In the genomic region with DNA sequence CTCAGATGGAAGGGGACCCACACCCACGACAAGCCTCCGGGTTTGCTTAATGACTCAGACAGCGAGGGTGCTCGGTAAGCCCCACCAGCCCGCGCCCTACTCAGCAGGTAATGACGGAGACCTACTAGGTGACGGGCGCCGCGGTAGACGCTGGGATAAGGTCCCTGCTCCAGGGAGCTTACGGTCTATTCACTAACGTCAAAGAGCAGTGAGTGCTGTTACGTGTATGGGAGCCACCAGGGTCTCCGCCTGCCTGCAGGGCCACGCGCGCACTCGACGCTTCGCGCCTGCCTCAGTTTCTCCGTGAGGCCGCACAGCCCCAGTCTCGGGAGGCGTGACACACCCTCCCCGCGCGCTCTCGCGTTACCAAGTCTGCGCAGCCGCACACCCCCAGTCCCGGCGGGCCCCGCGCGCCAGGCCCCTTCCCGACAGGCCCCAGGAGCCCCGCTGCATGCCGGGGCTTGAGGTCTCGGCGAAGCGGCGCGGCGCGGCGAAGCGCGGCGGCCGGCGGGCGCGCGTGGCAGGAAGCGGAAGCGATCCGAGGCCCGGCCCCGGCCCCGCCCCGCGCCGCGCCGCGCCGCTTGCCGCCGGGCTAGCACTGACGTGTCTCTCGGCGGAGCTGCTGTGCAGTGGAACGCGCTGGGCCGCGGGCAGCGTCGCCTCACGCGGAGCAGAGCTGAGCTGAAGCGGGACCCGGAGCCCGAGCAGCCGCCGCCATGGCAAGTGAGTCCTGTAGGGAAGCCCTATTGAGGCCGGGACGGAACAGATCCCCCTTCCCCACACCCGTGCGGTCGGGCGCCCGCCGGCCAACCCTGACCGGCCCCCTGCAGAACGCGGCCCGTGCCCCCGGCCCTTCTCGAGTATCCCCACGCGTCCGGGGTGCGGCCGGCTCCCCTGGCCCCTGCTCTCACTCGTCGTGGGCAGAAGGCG, we compare ENCODE assay signal across 1 cellular context.
A peak's percentile ranks its signal among the peaks of the same experiment; 100 is the strongest.
TF ChIP-seq lines count a peak whose summit lies in the region.

A gene (plus strand): TSS at position 601 of the 930 bp plus-strand sequence. CDS start 116 bp downstream, at position 717.

TF ChIP-seq in HepG2, 621 proteins besides CTCF, POLR2A, EP300 and RAD21 (continued from another document and continues in another):
- TF ChIP-seq, protein P1, sequence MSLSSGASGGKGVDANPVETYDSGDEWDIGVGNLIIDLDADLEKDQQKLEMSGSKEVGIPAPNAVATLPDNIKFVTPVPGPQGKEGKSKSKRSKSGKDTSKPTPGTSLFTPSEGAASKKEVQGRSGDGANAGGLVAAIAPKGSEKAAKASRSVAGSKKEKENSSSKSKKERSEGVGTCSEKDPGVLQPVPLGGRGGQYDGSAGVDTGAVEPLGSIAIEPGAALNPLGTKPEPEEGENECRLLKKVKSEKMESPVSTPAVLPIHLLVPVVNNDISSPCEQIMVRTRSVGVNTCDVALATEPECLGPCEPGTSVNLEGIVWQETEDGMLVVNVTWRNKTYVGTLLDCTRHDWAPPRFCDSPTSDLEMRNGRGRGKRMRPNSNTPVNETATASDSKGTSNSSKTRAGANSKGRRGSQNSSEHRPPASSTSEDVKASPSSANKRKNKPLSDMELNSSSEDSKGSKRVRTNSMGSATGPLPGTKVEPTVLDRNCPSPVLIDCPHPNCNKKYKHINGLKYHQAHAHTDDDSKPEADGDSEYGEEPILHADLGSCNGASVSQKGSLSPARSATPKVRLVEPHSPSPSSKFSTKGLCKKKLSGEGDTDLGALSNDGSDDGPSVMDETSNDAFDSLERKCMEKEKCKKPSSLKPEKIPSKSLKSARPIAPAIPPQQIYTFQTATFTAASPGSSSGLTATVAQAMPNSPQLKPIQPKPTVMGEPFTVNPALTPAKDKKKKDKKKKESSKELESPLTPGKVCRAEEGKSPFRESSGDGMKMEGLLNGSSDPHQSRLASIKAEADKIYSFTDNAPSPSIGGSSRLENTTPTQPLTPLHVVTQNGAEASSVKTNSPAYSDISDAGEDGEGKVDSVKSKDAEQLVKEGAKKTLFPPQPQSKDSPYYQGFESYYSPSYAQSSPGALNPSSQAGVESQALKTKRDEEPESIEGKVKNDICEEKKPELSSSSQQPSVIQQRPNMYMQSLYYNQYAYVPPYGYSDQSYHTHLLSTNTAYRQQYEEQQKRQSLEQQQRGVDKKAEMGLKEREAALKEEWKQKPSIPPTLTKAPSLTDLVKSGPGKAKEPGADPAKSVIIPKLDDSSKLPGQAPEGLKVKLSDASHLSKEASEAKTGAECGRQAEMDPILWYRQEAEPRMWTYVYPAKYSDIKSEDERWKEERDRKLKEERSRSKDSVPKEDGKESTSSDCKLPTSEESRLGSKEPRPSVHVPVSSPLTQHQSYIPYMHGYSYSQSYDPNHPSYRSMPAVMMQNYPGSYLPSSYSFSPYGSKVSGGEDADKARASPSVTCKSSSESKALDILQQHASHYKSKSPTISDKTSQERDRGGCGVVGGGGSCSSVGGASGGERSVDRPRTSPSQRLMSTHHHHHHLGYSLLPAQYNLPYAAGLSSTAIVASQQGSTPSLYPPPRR (CRISPR knock-in tag; IDR thresholded peaks at IDR 0.05; ENCODE audit: borderline replicate concordance): peak; percentile 20; the same call in 1 of the 2 replicates
- TF ChIP-seq ZNF430 (CRISPR knock-in tag; IDR thresholded peaks at IDR 0.05): 0 out of 2 replicates have a peak, but pooled peaks have one; percentile 65
- no peak for TF ChIP-seq RAD51 (IDR thresholded peaks at IDR 0.05; ENCODE audit: borderline replicate concordance)
- TF ChIP-seq, protein P2, sequence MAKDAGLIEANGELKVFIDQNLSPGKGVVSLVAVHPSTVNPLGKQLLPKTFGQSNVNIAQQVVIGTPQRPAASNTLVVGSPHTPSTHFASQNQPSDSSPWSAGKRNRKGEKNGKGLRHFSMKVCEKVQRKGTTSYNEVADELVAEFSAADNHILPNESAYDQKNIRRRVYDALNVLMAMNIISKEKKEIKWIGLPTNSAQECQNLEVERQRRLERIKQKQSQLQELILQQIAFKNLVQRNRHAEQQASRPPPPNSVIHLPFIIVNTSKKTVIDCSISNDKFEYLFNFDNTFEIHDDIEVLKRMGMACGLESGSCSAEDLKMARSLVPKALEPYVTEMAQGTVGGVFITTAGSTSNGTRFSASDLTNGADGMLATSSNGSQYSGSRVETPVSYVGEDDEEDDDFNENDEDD (CRISPR knock-in tag; IDR thresholded peaks at IDR 0.05; ENCODE audit: borderline replicate concordance): peak; percentile 81; the same call in 1 of the 2 replicates
- 0 out of 2 replicates have a peak, but pooled peaks have one; percentile 20 for TF ChIP-seq ZSCAN20 (CRISPR knock-in tag; IDR thresholded peaks at IDR 0.05; ENCODE audit: borderline replicate concordance)
- TF ChIP-seq ZNF124 (CRISPR knock-in tag; IDR thresholded peaks at IDR 0.05): 0 out of 2 replicates have a peak, but pooled peaks have one; percentile 16
- TF ChIP-seq MED1 (CRISPR knock-in tag; IDR thresholded peaks at IDR 0.05): peak; percentile 47
- TF ChIP-seq ZNF747 (CRISPR knock-in tag; IDR thresholded peaks at IDR 0.05; ENCODE audit: borderline replicate concordance): peak; percentile 77; the same call in 1 of the 2 replicates
- TF ChIP-seq, protein P3, sequence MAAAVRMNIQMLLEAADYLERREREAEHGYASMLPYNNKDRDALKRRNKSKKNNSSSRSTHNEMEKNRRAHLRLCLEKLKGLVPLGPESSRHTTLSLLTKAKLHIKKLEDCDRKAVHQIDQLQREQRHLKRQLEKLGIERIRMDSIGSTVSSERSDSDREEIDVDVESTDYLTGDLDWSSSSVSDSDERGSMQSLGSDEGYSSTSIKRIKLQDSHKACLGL (CRISPR knock-in tag; IDR thresholded peaks at IDR 0.05): peak; percentile 88
- no peak for TF ChIP-seq RXRB (CRISPR knock-in tag; IDR thresholded peaks at IDR 0.05; ENCODE audit: borderline replicate concordance)
- no peak for TF ChIP-seq SRSF1 (optimal IDR thresholded peaks at IDR 0.05; ENCODE audit: low read depth, low read length)
- peak; percentile 44; the same call in 1 of the 2 replicates for TF ChIP-seq ZNF572 (CRISPR knock-in tag; IDR thresholded peaks at IDR 0.05)
- no peak for TF ChIP-seq TCF7 (IDR thresholded peaks at IDR 0.05; ENCODE audit: low read depth)
- TF ChIP-seq, protein P4, sequence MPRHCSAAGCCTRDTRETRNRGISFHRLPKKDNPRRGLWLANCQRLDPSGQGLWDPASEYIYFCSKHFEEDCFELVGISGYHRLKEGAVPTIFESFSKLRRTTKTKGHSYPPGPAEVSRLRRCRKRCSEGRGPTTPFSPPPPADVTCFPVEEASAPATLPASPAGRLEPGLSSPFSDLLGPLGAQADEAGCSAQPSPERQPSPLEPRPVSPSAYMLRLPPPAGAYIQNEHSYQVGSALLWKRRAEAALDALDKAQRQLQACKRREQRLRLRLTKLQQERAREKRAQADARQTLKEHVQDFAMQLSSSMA (CRISPR knock-in tag; IDR thresholded peaks at IDR 0.05): no peak
- peak; percentile 93 for TF ChIP-seq KDM5B (CRISPR knock-in tag; IDR thresholded peaks at IDR 0.05; ENCODE audit: borderline replicate concordance)
- peak; percentile 80 for TF ChIP-seq DMAP1 (CRISPR knock-in tag; IDR thresholded peaks at IDR 0.05)
- TF ChIP-seq NFE2L1 (CRISPR knock-in tag; IDR thresholded peaks at IDR 0.05; ENCODE audit: borderline replicate concordance): peak; percentile 77; the same call in 1 of the 2 replicates
- peak; percentile 81 for TF ChIP-seq AKAP8 (CRISPR knock-in tag; IDR thresholded peaks at IDR 0.05)
- TF ChIP-seq, protein P5, sequence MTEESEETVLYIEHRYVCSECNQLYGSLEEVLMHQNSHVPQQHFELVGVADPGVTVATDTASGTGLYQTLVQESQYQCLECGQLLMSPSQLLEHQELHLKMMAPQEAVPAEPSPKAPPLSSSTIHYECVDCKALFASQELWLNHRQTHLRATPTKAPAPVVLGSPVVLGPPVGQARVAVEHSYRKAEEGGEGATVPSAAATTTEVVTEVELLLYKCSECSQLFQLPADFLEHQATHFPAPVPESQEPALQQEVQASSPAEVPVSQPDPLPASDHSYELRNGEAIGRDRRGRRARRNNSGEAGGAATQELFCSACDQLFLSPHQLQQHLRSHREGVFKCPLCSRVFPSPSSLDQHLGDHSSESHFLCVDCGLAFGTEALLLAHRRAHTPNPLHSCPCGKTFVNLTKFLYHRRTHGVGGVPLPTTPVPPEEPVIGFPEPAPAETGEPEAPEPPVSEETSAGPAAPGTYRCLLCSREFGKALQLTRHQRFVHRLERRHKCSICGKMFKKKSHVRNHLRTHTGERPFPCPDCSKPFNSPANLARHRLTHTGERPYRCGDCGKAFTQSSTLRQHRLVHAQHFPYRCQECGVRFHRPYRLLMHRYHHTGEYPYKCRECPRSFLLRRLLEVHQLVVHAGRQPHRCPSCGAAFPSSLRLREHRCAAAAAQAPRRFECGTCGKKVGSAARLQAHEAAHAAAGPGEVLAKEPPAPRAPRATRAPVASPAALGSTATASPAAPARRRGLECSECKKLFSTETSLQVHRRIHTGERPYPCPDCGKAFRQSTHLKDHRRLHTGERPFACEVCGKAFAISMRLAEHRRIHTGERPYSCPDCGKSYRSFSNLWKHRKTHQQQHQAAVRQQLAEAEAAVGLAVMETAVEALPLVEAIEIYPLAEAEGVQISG (CRISPR knock-in tag; IDR thresholded peaks at IDR 0.05): peak; percentile 87
- TF ChIP-seq, protein P6, sequence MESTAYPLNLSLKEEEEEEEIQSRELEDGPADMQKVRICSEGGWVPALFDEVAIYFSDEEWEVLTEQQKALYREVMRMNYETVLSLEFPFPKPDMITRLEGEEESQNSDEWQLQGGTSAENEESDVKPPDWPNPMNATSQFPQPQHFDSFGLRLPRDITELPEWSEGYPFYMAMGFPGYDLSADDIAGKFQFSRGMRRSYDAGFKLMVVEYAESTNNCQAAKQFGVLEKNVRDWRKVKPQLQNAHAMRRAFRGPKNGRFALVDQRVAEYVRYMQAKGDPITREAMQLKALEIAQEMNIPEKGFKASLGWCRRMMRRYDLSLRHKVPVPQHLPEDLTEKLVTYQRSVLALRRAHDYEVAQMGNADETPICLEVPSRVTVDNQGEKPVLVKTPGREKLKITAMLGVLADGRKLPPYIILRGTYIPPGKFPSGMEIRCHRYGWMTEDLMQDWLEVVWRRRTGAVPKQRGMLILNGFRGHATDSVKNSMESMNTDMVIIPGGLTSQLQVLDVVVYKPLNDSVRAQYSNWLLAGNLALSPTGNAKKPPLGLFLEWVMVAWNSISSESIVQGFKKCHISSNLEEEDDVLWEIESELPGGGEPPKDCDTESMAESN (CRISPR knock-in tag; conservative IDR thresholded peaks at IDR 0.05): peak; percentile 84
- TF ChIP-seq SRY (CRISPR knock-in tag; IDR thresholded peaks at IDR 0.05): peak; percentile 65
- TF ChIP-seq ZC3H13 (CRISPR knock-in tag; IDR thresholded peaks at IDR 0.05): no peak
- TF ChIP-seq ZFP36L2 (CRISPR knock-in tag; IDR thresholded peaks at IDR 0.05): no peak
- TF ChIP-seq, protein P7, sequence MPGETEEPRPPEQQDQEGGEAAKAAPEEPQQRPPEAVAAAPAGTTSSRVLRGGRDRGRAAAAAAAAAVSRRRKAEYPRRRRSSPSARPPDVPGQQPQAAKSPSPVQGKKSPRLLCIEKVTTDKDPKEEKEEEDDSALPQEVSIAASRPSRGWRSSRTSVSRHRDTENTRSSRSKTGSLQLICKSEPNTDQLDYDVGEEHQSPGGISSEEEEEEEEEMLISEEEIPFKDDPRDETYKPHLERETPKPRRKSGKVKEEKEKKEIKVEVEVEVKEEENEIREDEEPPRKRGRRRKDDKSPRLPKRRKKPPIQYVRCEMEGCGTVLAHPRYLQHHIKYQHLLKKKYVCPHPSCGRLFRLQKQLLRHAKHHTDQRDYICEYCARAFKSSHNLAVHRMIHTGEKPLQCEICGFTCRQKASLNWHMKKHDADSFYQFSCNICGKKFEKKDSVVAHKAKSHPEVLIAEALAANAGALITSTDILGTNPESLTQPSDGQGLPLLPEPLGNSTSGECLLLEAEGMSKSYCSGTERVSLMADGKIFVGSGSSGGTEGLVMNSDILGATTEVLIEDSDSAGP (CRISPR knock-in tag; IDR thresholded peaks at IDR 0.05; ENCODE audit: borderline replicate concordance): peak; percentile 90
- TF ChIP-seq KDM3A (CRISPR knock-in tag; IDR thresholded peaks at IDR 0.05; ENCODE audit: low read depth): peak; percentile 33; the same call in 1 of the 2 replicates
- peak; percentile 79 for TF ChIP-seq POLR2G (IDR thresholded peaks at IDR 0.05; ENCODE audit: low read depth, low read length)
- peak; percentile 84; the same call in 1 of the 2 replicates for TF ChIP-seq ZMYM4 (CRISPR knock-in tag; IDR thresholded peaks at IDR 0.05)
- peak; percentile 90 for TF ChIP-seq ZNF501 (CRISPR knock-in tag; IDR thresholded peaks at IDR 0.05)
- TF ChIP-seq ZFP41 (CRISPR knock-in tag; IDR thresholded peaks at IDR 0.05; ENCODE audit: borderline replicate concordance): peak; percentile 29; the same call in 1 of the 2 replicates
- TF ChIP-seq, protein P8, sequence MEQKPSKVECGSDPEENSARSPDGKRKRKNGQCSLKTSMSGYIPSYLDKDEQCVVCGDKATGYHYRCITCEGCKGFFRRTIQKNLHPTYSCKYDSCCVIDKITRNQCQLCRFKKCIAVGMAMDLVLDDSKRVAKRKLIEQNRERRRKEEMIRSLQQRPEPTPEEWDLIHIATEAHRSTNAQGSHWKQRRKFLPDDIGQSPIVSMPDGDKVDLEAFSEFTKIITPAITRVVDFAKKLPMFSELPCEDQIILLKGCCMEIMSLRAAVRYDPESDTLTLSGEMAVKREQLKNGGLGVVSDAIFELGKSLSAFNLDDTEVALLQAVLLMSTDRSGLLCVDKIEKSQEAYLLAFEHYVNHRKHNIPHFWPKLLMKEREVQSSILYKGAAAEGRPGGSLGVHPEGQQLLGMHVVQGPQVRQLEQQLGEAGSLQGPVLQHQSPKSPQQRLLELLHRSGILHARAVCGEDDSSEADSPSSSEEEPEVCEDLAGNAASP (CRISPR knock-in tag; IDR thresholded peaks at IDR 0.05; ENCODE audit: borderline replicate concordance): peak; percentile 39; the same call in 1 of the 2 replicates
- TF ChIP-seq ZEB1 (IDR thresholded peaks at IDR 0.05; ENCODE audit: insufficient replicate concordance, low read depth): no peak
- TF ChIP-seq ZNF24 (IDR thresholded peaks at IDR 0.05): no peak
- TF ChIP-seq, protein P9, sequence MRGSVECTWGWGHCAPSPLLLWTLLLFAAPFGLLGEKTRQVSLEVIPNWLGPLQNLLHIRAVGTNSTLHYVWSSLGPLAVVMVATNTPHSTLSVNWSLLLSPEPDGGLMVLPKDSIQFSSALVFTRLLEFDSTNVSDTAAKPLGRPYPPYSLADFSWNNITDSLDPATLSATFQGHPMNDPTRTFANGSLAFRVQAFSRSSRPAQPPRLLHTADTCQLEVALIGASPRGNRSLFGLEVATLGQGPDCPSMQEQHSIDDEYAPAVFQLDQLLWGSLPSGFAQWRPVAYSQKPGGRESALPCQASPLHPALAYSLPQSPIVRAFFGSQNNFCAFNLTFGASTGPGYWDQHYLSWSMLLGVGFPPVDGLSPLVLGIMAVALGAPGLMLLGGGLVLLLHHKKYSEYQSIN (CRISPR knock-in tag; IDR thresholded peaks at IDR 0.05; ENCODE audit: borderline replicate concordance): peak; percentile 72; the same call in 1 of the 2 replicates
- TF ChIP-seq ZNF333 (CRISPR knock-in tag; IDR thresholded peaks at IDR 0.05; ENCODE audit: borderline replicate concordance): 0 out of 2 replicates have a peak, but pooled peaks have one; percentile 88
- TF ChIP-seq, protein P10, sequence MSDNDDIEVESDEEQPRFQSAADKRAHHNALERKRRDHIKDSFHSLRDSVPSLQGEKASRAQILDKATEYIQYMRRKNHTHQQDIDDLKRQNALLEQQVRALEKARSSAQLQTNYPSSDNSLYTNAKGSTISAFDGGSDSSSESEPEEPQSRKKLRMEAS (IDR thresholded peaks at IDR 0.05): peak; percentile 94
- TF ChIP-seq NONO (IDR thresholded peaks at IDR 0.05): no peak
- peak; percentile 59; the same call in 1 of the 2 replicates for TF ChIP-seq NONO (CRISPR knock-in tag; conservative IDR thresholded peaks at IDR 0.05)
- peak; percentile 29 to 31; a peak in 1 of 4 replicates for TF ChIP-seq KLF16 (CRISPR knock-in tag; IDR thresholded peaks at IDR 0.05)
- no peak for TF ChIP-seq PAWR (CRISPR knock-in tag; IDR thresholded peaks at IDR 0.05; ENCODE audit: borderline replicate concordance)
- TF ChIP-seq PHF8 (CRISPR knock-in tag; IDR thresholded peaks at IDR 0.05): peak; percentile 90
- peak; percentile 74; the same call in 1 of the 2 replicates for TF ChIP-seq ZNF567 (CRISPR knock-in tag; IDR thresholded peaks at IDR 0.05; ENCODE audit: borderline replicate concordance)
